In the genomic region with DNA sequence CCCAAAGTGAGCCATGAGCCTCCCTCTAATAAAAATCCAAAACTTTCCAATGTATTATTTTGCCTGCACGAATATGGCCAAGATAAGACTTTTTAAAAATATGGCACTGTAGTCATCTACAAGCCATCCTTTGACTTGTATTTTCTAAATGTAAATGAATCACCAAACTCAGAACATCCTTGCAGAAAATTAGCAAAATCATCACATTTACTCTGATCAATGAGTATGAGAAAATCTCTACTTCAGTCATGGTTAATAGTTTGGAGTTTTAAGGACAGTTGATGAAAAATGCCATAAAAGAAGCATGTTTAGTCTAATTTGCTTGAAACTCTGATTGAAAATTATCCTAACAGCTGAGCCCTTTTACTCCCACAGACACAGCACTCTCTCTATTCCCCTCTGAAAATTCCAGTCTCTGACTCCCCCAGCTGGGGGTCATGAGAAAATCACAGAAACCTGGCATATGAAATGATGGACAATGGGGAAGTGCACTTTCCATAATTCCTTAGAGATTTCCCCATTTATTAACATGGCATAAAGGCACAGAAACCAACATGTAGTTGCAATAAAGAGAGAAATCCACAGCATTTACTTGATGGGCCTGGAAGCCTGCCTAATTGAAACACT, we compare ENCODE assay signal across 12 cellular contexts.
DNase-seq lines count a peak whose midpoint lies in the region; TF ChIP-seq lines count a peak whose summit lies in the region.
"Had no signal": no experiment of that assay in that cellular context is flagged by ENCODE, and none has a peak within 500 bp of the region (broad histone marks: within the 10 kb centered on the region; RNA-seq: fewer than 3 reads in every experiment).

No MANE protein-coding gene starts in this region.

- H3K4me3 Mint-ChIP-seq in osteocyte (ENCODE audit: unreplicated experiment), result no peak overlapping the region
- H3K4me3 Mint-ChIP-seq: activated naive CD8-positive, alpha-beta T cell treated with anti-CD3 and anti-CD28 coated beads for 36 hours; stimulated activated memory B cell treated with anti-CD40 and anti-IgM and Interleukin-4, amounts not matched to agents 10 μg/mL and 1 μg/mL and 100 μg/mL, for 72 hours had no signal

- peak; percentile 31 for TF ChIP-seq CTCF in fibroblast of pulmonary artery (IDR thresholded peaks at IDR 0.05; ENCODE audit: low read length, missing control alignments)
- TF ChIP-seq CTCF in osteocyte (IDR thresholded peaks at IDR 0.05), result peak; percentile 56

- no peak overlapping the region for H3K27ac ChIP-seq in effector memory CD4-positive, alpha-beta T cell (ENCODE audit: insufficient read depth, low read length, poor library complexity, severe bottlenecking)
- H3K27ac ChIP-seq: neutrophil had no signal

- peaks cover 4% of the 10 kb centered on the region for H3K36me3 Mint-ChIP-seq in osteocyte (ENCODE audit: unreplicated experiment)

- peaks cover 20% of the 10 kb centered on the region for H3K9me3 Mint-ChIP-seq in osteocyte (ENCODE audit: unreplicated experiment)

- no peaks in the 10 kb centered on the region for H3K9me3 ChIP-seq in effector memory CD4-positive, alpha-beta T cell (ENCODE audit: control insufficient read depth, low read length)
- H3K9me3 ChIP-seq: neutrophil had no signal

- peaks cover 14% of the 10 kb centered on the region for H3K4me1 Mint-ChIP-seq in osteocyte (ENCODE audit: unreplicated experiment)
- H3K4me1 Mint-ChIP-seq: activated naive CD8-positive, alpha-beta T cell treated with anti-CD3 and anti-CD28 coated beads for 36 hours; stimulated activated memory B cell treated with anti-CD40 and anti-IgM and Interleukin-4, amounts not matched to agents 10 μg/mL and 1 μg/mL and 100 μg/mL, for 72 hours had no signal

- no peaks in the 10 kb centered on the region for H3K27me3 Mint-ChIP-seq in osteocyte (ENCODE audit: unreplicated experiment)
- H3K27me3 Mint-ChIP-seq: activated naive CD8-positive, alpha-beta T cell treated with anti-CD3 and anti-CD28 coated beads for 36 hours; stimulated activated memory B cell treated with anti-CD40 and anti-IgM and Interleukin-4, amounts not matched to agents 10 μg/mL and 1 μg/mL and 100 μg/mL, for 72 hours had no signal

- H3K27ac Mint-ChIP-seq in osteocyte (ENCODE audit: unreplicated experiment), result no peak overlapping the region
- H3K27ac Mint-ChIP-seq: activated naive CD8-positive, alpha-beta T cell treated with anti-CD3 and anti-CD28 coated beads for 36 hours; stimulated activated memory B cell treated with anti-CD40 and anti-IgM and Interleukin-4, amounts not matched to agents 10 μg/mL and 1 μg/mL and 100 μg/mL, for 72 hours had no signal

- in situ Hi-C loops in G401 (cut with HindIII; ENCODE audit: low sequenced_read_pairs), result no loop called here
- in situ Hi-C loops in SK-MEL-5 (cut with HindIII; ENCODE audit: low pct_unique_long_range_greater_than_20kb, low sequenced_read_pairs), result no loop called here

- no peak overlapping the region for H3K4me3 ChIP-seq in fibroblast of pulmonary artery (replicated peaks; ENCODE audit: low read depth, low read length)
- no peak overlapping the region for H3K4me3 ChIP-seq in effector memory CD4-positive, alpha-beta T cell (ENCODE audit: insufficient read depth, low read depth, low read length, poor library complexity, severe bottlenecking)

- no peaks in the 10 kb centered on the region for H3K36me3 ChIP-seq in effector memory CD4-positive, alpha-beta T cell (ENCODE audit: control insufficient read depth, insufficient read depth, low read length)
- H3K36me3 ChIP-seq: neutrophil had no signal

- H3K27me3 ChIP-seq in effector memory CD4-positive, alpha-beta T cell (replicated peaks; ENCODE audit: control insufficient read depth, insufficient read depth, low read length, poor library complexity, severe bottlenecking), result no peaks in the 10 kb centered on the region
- H3K27me3 ChIP-seq: neutrophil had no signal

- no peaks in the 10 kb centered on the region for H3K4me1 ChIP-seq in effector memory CD4-positive, alpha-beta T cell (ENCODE audit: control insufficient read depth, insufficient read depth, low read length, poor library complexity, severe bottlenecking)

- peak; percentile 1 for DNase-seq in G401 (ENCODE audit: low spot score)
- peak; percentile 58 for DNase-seq in SK-MEL-5 (ENCODE audit: low read depth, low spot score)
- peak; percentile 53 for DNase-seq in fibroblast of pulmonary artery (ENCODE audit: low read depth)
- DNase-seq in osteocyte (ENCODE audit: extremely low spot score, unreplicated experiment), result no peak
- DNase-seq in effector memory CD4-positive, alpha-beta T cell, result no peak
- no peak for DNase-seq in T-helper 1 cell
- no peak for DNase-seq in epidermal melanocyte (ENCODE audit: insufficient read length, low spot score)
- DNase-seq: activated naive CD8-positive, alpha-beta T cell treated with anti-CD3 and anti-CD28 coated beads for 36 hours; NCI-H1417 treated with DMSO at 0.1 percent for 48 hours; T-helper 9 cell had no signal

Comparison
In these comparisons a context has a peak if more than half of its experiments do, and no peak if none do; other contexts are left out.
1. DNase-seq: peak in G401 (single experiment), SK-MEL-5 (single experiment) and fibroblast of pulmonary artery (single experiment); none in osteocyte (single experiment), effector memory CD4-positive, alpha-beta T cell (0 of 3), T-helper 1 cell (0 of 5) and epidermal melanocyte (single experiment).